Comparison of ENCODE assay signal across 8 cellular contexts in genomic region chr2:19900536-19901200, GRCh38. TPM values are rescaled to one million over a fixed set of nuclear protein-coding genes. Genes with fewer than 3 reads are reported as not detected.
DNase-seq lines count a peak whose midpoint lies in the region; ATAC-seq, FAIRE-seq and TF ChIP-seq lines count a peak whose summit lies in the region.

No MANE protein-coding gene starts in this region.

- ATAC-seq in activated CD8-positive, alpha-beta memory T cell treated with anti-CD3 and anti-CD28 coated beads, Interleukin-2, amount 10 ng/mL, durations not matched to agents 7 days and 5 days: no peak
- ATAC-seq in HG03196 (IDR thresholded peaks at IDR 0.05; ENCODE audit: unreplicated experiment): no peak

- H3K4me1 ChIP-seq in MM.1S (ENCODE audit: low read length) (peaks cover 7% of the 10 kb centered on the region), iPS DF 6.9 (ENCODE audit: control insufficient read depth, insufficient read depth, low read length) (no peaks in the 10 kb centered on the region)

- no peak for TF ChIP-seq CTCF in MM.1S (IDR thresholded peaks at IDR 0.05; ENCODE audit: low read length)

- H3F3A ChIP-seq in MM.1S (ENCODE audit: insufficient read depth, low read length): peaks cover 20% of the 10 kb centered on the region

- peak overlapping the region; percentile 75 for H3K9ac ChIP-seq in MM.1S (ENCODE audit: low read length)

- H3K36me3 ChIP-seq in MM.1S (replicated peaks; ENCODE audit: insufficient read depth, low read length): no peaks in the 10 kb centered on the region
- H3K36me3 ChIP-seq in iPS DF 6.9 (ENCODE audit: control insufficient read depth, insufficient read depth, low read length): no peaks in the 10 kb centered on the region

- DNase-seq in activated CD8-positive, alpha-beta memory T cell treated with anti-CD3 and anti-CD28 coated beads, Interleukin-2, amount 10 ng/mL, durations not matched to agents 7 days and 5 days: peak; percentile 57
- no peak for DNase-seq in activated CD8-positive, alpha-beta memory T cell treated with anti-CD3 and anti-CD28 coated beads for 24 hours
- peak; percentile 50 for DNase-seq in MM.1S
- no peak for DNase-seq in activated naive CD8-positive, alpha-beta T cell treated with anti-CD3 and anti-CD28 coated beads for 36 hours
- no peak for DNase-seq in iPS DF 6.9 (ENCODE audit: low read depth, low spot score)
- no peak for DNase-seq in skeletal muscle cell (ENCODE audit: low read depth)
- no peak for DNase-seq in urothelium cell line (ENCODE audit: low spot score)

- peak overlapping the region; percentile 92 for H3K4me2 ChIP-seq in MM.1S (ENCODE audit: low read depth, low read length)

- peaks cover 37% of the 10 kb centered on the region for H3K79me2 ChIP-seq in MM.1S (ENCODE audit: low read length)

- H3K4me3 ChIP-seq in MM.1S (ENCODE audit: low read length) (peak overlapping the region; percentile 97), iPS DF 6.9 (ENCODE audit: low read length) (peak overlapping the region; percentile 86), skeletal muscle cell (ENCODE audit: low read depth, low read length) (peak overlapping the region; percentile 88)

- H3K9me3 Mint-ChIP-seq in activated CD8-positive, alpha-beta memory T cell treated with anti-CD3 and anti-CD28 coated beads, Interleukin-2, amount 10 ng/mL, durations not matched to agents 7 days and 5 days (ENCODE audit: low read depth): peaks cover 7% of the 10 kb centered on the region
- H3K9me3 Mint-ChIP-seq in activated naive CD8-positive, alpha-beta T cell treated with anti-CD3 and anti-CD28 coated beads for 36 hours: peaks cover 7% of the 10 kb centered on the region

- CTCF ChIA-PET in activated CD8-positive, alpha-beta memory T cell treated with anti-CD3 and anti-CD28 coated beads, Interleukin-2, amount 10 ng/mL, durations not matched to agents 7 days and 5 days (lab: Charles Lee): interaction anchor here (1.0 to 1.7 kb wide), 3 partner anchors 9 to 150 kb away, joined by 3 to 5 read pairs (median 3); partner anchors contain the start of gene LAPTM4A

- H2AFZ ChIP-seq in MM.1S (ENCODE audit: low read length): peak overlapping the region; percentile 85

- H3K36me3 Mint-ChIP-seq in activated CD8-positive, alpha-beta memory T cell treated with anti-CD3 and anti-CD28 coated beads, Interleukin-2, amount 10 ng/mL, durations not matched to agents 7 days and 5 days: peaks cover 29% of the 10 kb centered on the region
- H3K36me3 Mint-ChIP-seq in activated naive CD8-positive, alpha-beta T cell treated with anti-CD3 and anti-CD28 coated beads for 36 hours: peaks cover 11% of the 10 kb centered on the region

- H3K27ac Mint-ChIP-seq in activated CD8-positive, alpha-beta memory T cell treated with anti-CD3 and anti-CD28 coated beads, Interleukin-2, amount 10 ng/mL, durations not matched to agents 7 days and 5 days: peak overlapping the region; percentile 95
- H3K27ac Mint-ChIP-seq in activated naive CD8-positive, alpha-beta T cell treated with anti-CD3 and anti-CD28 coated beads for 36 hours: peak overlapping the region; percentile 83

- H3K9me3 ChIP-seq in MM.1S (replicated peaks; ENCODE audit: insufficient read depth, low read length) (no peaks in the 10 kb centered on the region), iPS DF 6.9 (ENCODE audit: control insufficient read depth, insufficient read depth, low read length) (no peaks in the 10 kb centered on the region)

- H4K20me1 ChIP-seq in MM.1S (ENCODE audit: insufficient read depth, low read length): 0 out of 2 replicates have a peak, but pooled peaks cover 3% of the 10 kb centered on the region

- H3K27me3 ChIP-seq in MM.1S (replicated peaks; ENCODE audit: insufficient read depth, low read length) (no peaks in the 10 kb centered on the region), iPS DF 6.9 (ENCODE audit: control insufficient read depth, insufficient read depth, low read length) (no peaks in the 10 kb centered on the region)

- peaks cover 5% of the 10 kb centered on the region for H3K27me3 Mint-ChIP-seq in activated CD8-positive, alpha-beta memory T cell treated with anti-CD3 and anti-CD28 coated beads, Interleukin-2, amount 10 ng/mL, durations not matched to agents 7 days and 5 days
- peaks cover 8% of the 10 kb centered on the region for H3K27me3 Mint-ChIP-seq in activated naive CD8-positive, alpha-beta T cell treated with anti-CD3 and anti-CD28 coated beads for 36 hours

- FAIRE-seq in urothelium cell line (lab: Jason Lieb, UNC): no peak

- peaks cover 46% of the 10 kb centered on the region for H3K4me1 Mint-ChIP-seq in activated CD8-positive, alpha-beta memory T cell treated with anti-CD3 and anti-CD28 coated beads, Interleukin-2, amount 10 ng/mL, durations not matched to agents 7 days and 5 days
- peaks cover 40% of the 10 kb centered on the region for H3K4me1 Mint-ChIP-seq in activated naive CD8-positive, alpha-beta T cell treated with anti-CD3 and anti-CD28 coated beads for 36 hours

- H3K4me3 Mint-ChIP-seq in activated CD8-positive, alpha-beta memory T cell treated with anti-CD3 and anti-CD28 coated beads, Interleukin-2, amount 10 ng/mL, durations not matched to agents 7 days and 5 days: peak overlapping the region; percentile 85
- H3K4me3 Mint-ChIP-seq in activated naive CD8-positive, alpha-beta T cell treated with anti-CD3 and anti-CD28 coated beads for 36 hours: peak overlapping the region; percentile 90

- H3K27ac ChIP-seq in MM.1S (ENCODE audit: low read length) (peak overlapping the region; percentile 66; the same call in 1 of the 2 replicates), iPS DF 6.9 (ENCODE audit: low read length) (no peak overlapping the region)

- WGBS in iPS DF 6.9 (ENCODE audit: insufficient coverage, insufficient read length): no CpG with 5 or more reads among the region's 13 CpGs

- no peaks in the 10 kb centered on the region for H3K9me2 ChIP-seq in MM.1S (replicated peaks; ENCODE audit: insufficient read depth, low read length)

RNA-seq across cellular contexts. Expression of gene TTC32, which starts 1.1 kb away (rescaled TPM):
- 10 to 100 TPM; 24.5 to 37.2 TPM for total RNA-seq in activated CD8-positive, alpha-beta memory T cell treated with anti-CD3 and anti-CD28 coated beads, Interleukin-2, amount 10 ng/mL, durations not matched to agents 7 days and 5 days
- 10 to 100 TPM; 14.9 to 15.3 TPM for total RNA-seq in activated naive CD8-positive, alpha-beta T cell treated with anti-CD3 and anti-CD28 coated beads for 36 hours

Comparison
In these comparisons a context has a peak if more than half of its experiments do, and no peak if none do; other contexts are left out.
1. DNase-seq: peak in activated CD8-positive, alpha-beta memory T cell treated with anti-CD3 and anti-CD28 coated beads, Interleukin-2, amount 10 ng/mL, durations not matched to agents 7 days and 5 days (single experiment) and MM.1S (single experiment); none in activated CD8-positive, alpha-beta memory T cell treated with anti-CD3 and anti-CD28 coated beads for 24 hours (single experiment), activated naive CD8-positive, alpha-beta T cell treated with anti-CD3 and anti-CD28 coated beads for 36 hours (single experiment), iPS DF 6.9 (single experiment), skeletal muscle cell (single experiment) and urothelium cell line (single experiment).
2. Peak in every context shown above with its lines, with median percentiles within 50 percentile points of each other: H3K4me3 ChIP-seq.